8 cellular contexts compared by ENCODE assay signal in genomic region chr11:57778318-57779037, GRCh38. TPM values are rescaled to one million over a fixed set of nuclear protein-coding genes. Genes with fewer than 3 reads are reported as not detected.
A peak's percentile ranks its signal among the peaks of the same experiment; 100 is the strongest.
DNase-seq lines count a peak whose midpoint lies in the region; ATAC-seq and TF ChIP-seq lines count a peak whose summit lies in the region.

No MANE protein-coding gene starts in this region.

- H4K91ac ChIP-seq in neuronal stem cell (ENCODE audit: low read depth, low read length, poor library complexity), result no peak overlapping the region

- WGBS in neuronal stem cell (ENCODE audit: extremely low coverage in 2 of 2, insufficient read length in 2 of 2, insufficient replicate concordance in 1 of 2), 2 donors, result no CpG with 5 or more reads among the region's 6 CpGs

- no peaks in the 10 kb centered on the region for H3K9me3 Mint-ChIP-seq in activated T-cell treated with anti-CD3 and anti-CD28 coated beads, Interleukin-2, amount 50 U/mL, for 4 hours

- H3K4me3 Mint-ChIP-seq in activated T-cell treated with anti-CD3 and anti-CD28 coated beads, Interleukin-2, amount 50 U/mL, for 4 hours, result no peak overlapping the region

- no peak overlapping the region for H3K14ac ChIP-seq in neuronal stem cell (ENCODE audit: low read length)

- H3K4me1 ChIP-seq in foreskin keratinocyte, result peaks cover 70% of the 10 kb centered on the region
- H3K4me1 ChIP-seq in neuronal stem cell (ENCODE audit: control insufficient read depth in 2 of 2, insufficient read depth in 1 of 2, low read depth in 1 of 2, low read length in 2 of 2), result peaks cover 29 to 35% of the 10 kb centered on the region in 2 donors

- peak; percentile 74 for ATAC-seq in foreskin keratinocyte
- no peak for ATAC-seq in activated T-cell treated with anti-CD3 and anti-CD28 coated beads, Interleukin-2, amount 50 U/mL, for 4 hours

- H2BK12ac ChIP-seq in neuronal stem cell (ENCODE audit: low read length), result no peak overlapping the region

- peak overlapping the region; percentile 5 for H2AFZ ChIP-seq in neuronal stem cell (ENCODE audit: low read length)

- H2AK5ac ChIP-seq in neuronal stem cell (ENCODE audit: low read depth, low read length), result no peak overlapping the region

- TF ChIP-seq CTCF in 22Rv1 (IDR thresholded peaks at IDR 0.05) (no peak), HFF-Myc (IDR thresholded peaks at IDR 0.05; ENCODE audit: low read depth, low read length, missing control alignments) (no peak), foreskin keratinocyte (conservative IDR thresholded peaks at IDR 0.05) (no peak)

- H3K18ac ChIP-seq in neuronal stem cell (ENCODE audit: low read length), result no peak overlapping the region

- H3K27me3 ChIP-seq in foreskin keratinocyte (no peaks in the 10 kb centered on the region), neuronal stem cell (ENCODE audit: control insufficient read depth in 3 of 3, insufficient read depth in 3 of 3, low read depth in 1 of 3, low read length in 3 of 3) (no peaks in the 10 kb centered on the region)

- H3K4me2 ChIP-seq in neuronal stem cell (ENCODE audit: insufficient read depth, low read length, poor library complexity, severe bottlenecking), result peak overlapping the region; percentile 28

- H3K4me1 Mint-ChIP-seq in activated T-cell treated with anti-CD3 and anti-CD28 coated beads, Interleukin-2, amount 50 U/mL, for 4 hours (ENCODE audit: low read depth), result peaks cover 14% of the 10 kb centered on the region

- no peak overlapping the region for H3K9ac ChIP-seq in neuronal stem cell (ENCODE audit: low read depth, low read length, poor library complexity)

- H3K4me3 ChIP-seq in HFF-Myc (replicated peaks; ENCODE audit: low read depth, low read length) (peak overlapping the region; percentile 28), neuronal stem cell (ENCODE audit: low read length in 2 of 2) (peak overlapping the region in 1 of 2 donors; percentile 25)

- H3K27ac ChIP-seq in 22Rv1, result peak overlapping the region; percentile 94
- peak overlapping the region; percentile 66 for H3K27ac ChIP-seq in foreskin keratinocyte
- peak overlapping the region; percentile 97 for H3K27ac ChIP-seq in neuronal stem cell (replicated peaks; ENCODE audit: low read length)

- H3K27me3 Mint-ChIP-seq in activated T-cell treated with anti-CD3 and anti-CD28 coated beads, Interleukin-2, amount 50 U/mL, for 4 hours (ENCODE audit: low read depth), result no peaks in the 10 kb centered on the region

- no peak overlapping the region for H4K8ac ChIP-seq in neuronal stem cell (ENCODE audit: low read depth, low read length)

- peaks cover 1% of the 10 kb centered on the region for H3K36me3 Mint-ChIP-seq in activated T-cell treated with anti-CD3 and anti-CD28 coated beads, Interleukin-2, amount 50 U/mL, for 4 hours (ENCODE audit: insufficient read depth)

- H3K4ac ChIP-seq in neuronal stem cell (ENCODE audit: low read length), result no peak overlapping the region

- no peak overlapping the region for H3K23ac ChIP-seq in neuronal stem cell (ENCODE audit: low read depth, low read length, poor library complexity)

- H2BK5ac ChIP-seq in neuronal stem cell (ENCODE audit: low read length), result no peak overlapping the region

- H3K79me1 ChIP-seq in neuronal stem cell (ENCODE audit: low read depth, low read length), result no peaks in the 10 kb centered on the region

- no peak overlapping the region for H2BK120ac ChIP-seq in neuronal stem cell (ENCODE audit: low read depth, low read length)

- H3K9me3 ChIP-seq in neuronal stem cell (replicated peaks in 1 of 2; ENCODE audit: control insufficient read depth in 2 of 2, insufficient read depth in 1 of 2, low read depth in 1 of 2, low read length in 2 of 2), result no peaks in the 10 kb centered on the region

- H3K36me3 ChIP-seq in neuronal stem cell (replicated peaks in 1 of 2; ENCODE audit: control insufficient read depth in 2 of 2, insufficient read depth in 2 of 2, low read length in 2 of 2), result peaks cover 0 to 39% of the 10 kb centered on the region in 2 donors

- DNase-seq in HFF-Myc (ENCODE audit: extremely low read depth, low read depth) (peak; percentile 98), T1000 (lab: John Stamatoyannopoulos, UW) (peak; percentile 78), foreskin keratinocyte (peak; percentile 87 to 90), neuronal stem cell (ENCODE audit: low spot score) (peak; percentile 87), NCI-H1694 (lab: John Stamatoyannopoulos, UW) (no peak), SKM-1 treated with dmso at 0.1 percent for 144 hours (lab: John Stamatoyannopoulos, UW; ENCODE audit: unreplicated experiment) (no peak)
- DNase-seq in activated T-cell treated with anti-CD3 and anti-CD28 coated beads, Interleukin-2, amount 50 U/mL, for 4 hours, result no peak

- H2BK15ac ChIP-seq in neuronal stem cell (ENCODE audit: low read length), result no peak overlapping the region

RNA-seq across cellular contexts. Expression of gene CTNND1, which starts 16.9 kb away (rescaled TPM):
- 111 and 115 TPM in 2 replicates for total RNA-seq in foreskin keratinocyte
- polyA plus RNA-seq in foreskin keratinocyte, result 40.3 and 43.9 TPM in 2 replicates
- 80.5 TPM for polyA plus RNA-seq in neuronal stem cell (2013, experiment 1 of 2)
- polyA plus RNA-seq in neuronal stem cell (2013, experiment 2 of 2), result 79.9 TPM
- total RNA-seq in activated T-cell treated with anti-CD3 and anti-CD28 coated beads, Interleukin-2, amount 50 U/mL, for 4 hours, result 1 to 10 TPM; 4.9 to 6.3 (median 5.4) TPM

RNA-seq across cellular contexts. Expression of gene BTBD18, which starts 26.9 kb away (rescaled TPM):
- total RNA-seq in foreskin keratinocyte, result not detected in 2 replicates
- not detected in 2 replicates for polyA plus RNA-seq in foreskin keratinocyte
- not detected for polyA plus RNA-seq in neuronal stem cell (2013, experiment 1 of 2)
- polyA plus RNA-seq in neuronal stem cell (2013, experiment 2 of 2), result not detected
- not detected for total RNA-seq in activated T-cell treated with anti-CD3 and anti-CD28 coated beads, Interleukin-2, amount 50 U/mL, for 4 hours

RNA-seq across cellular contexts. Expression of gene SELENOH, which starts 37.2 kb away (rescaled TPM):
- total RNA-seq in foreskin keratinocyte, result 127 and 132 TPM in 2 replicates
- polyA plus RNA-seq in foreskin keratinocyte, result 193 and 196 TPM in 2 replicates
- 227 TPM for polyA plus RNA-seq in neuronal stem cell (2013, experiment 1 of 2)
- 230 TPM for polyA plus RNA-seq in neuronal stem cell (2013, experiment 2 of 2)
- 100 to 1,000 TPM; 231 to 290 (median 260) TPM for total RNA-seq in activated T-cell treated with anti-CD3 and anti-CD28 coated beads, Interleukin-2, amount 50 U/mL, for 4 hours

Comparison
In these comparisons a context has a peak if more than half of its experiments do, and no peak if none do; other contexts are left out.
1. DNase-seq: peak in HFF-Myc (single experiment), T1000 (single experiment), foreskin keratinocyte (2 of 2) and neuronal stem cell (single experiment); none in NCI-H1694 (single experiment), activated T-cell treated with anti-CD3 and anti-CD28 coated beads, Interleukin-2, amount 50 U/mL, for 4 hours (single experiment) and SKM-1 treated with dmso at 0.1 percent for 144 hours (single experiment).
2. RNA of gene CTNND1, which starts 16.9 kb away (total RNA-seq): 111 to 115 TPM in foreskin keratinocyte; 4.9 to 6.3 TPM in activated T-cell treated with anti-CD3 and anti-CD28 coated beads, Interleukin-2, amount 50 U/mL, for 4 hours; every median in the first group is over 10 times any median in the second.
3. Peak in every context shown above with its lines, with median percentiles within 50 percentile points of each other: H3K27ac ChIP-seq.